ENCODE assay signal across 8 cellular contexts in genomic region chr9:33161011-33161588, GRCh38. TPM values are rescaled to one million over a fixed set of nuclear protein-coding genes. Genes with fewer than 3 reads are reported as not detected.
DNase-seq lines count a peak whose midpoint lies in the region; ATAC-seq and TF ChIP-seq lines count a peak whose summit lies in the region.

No MANE protein-coding gene starts in this region.

- DNase-seq in EH (ENCODE audit: low read depth) (peak; percentile 99), LNCaP clone FGC (ENCODE audit: low read depth) (peak; percentile 41), neuronal stem cell (ENCODE audit: low spot score) (peak; percentile 40), NCI-H1694 treated with DMSO at 0.1 percent for 48 hours (lab: John Stamatoyannopoulos, UW) (no peak), pons (ENCODE audit: low spot score) (no peak)
- peak; percentile 54 to 64 for DNase-seq in activated CD4-positive, alpha-beta T cell treated with anti-CD3 and anti-CD28 coated beads, Interleukin-2, amount 50 U/mL, for 48 hours

- H2BK120ac ChIP-seq in neuronal stem cell (ENCODE audit: low read depth, low read length): no peak overlapping the region

- H3K9ac ChIP-seq in neuronal stem cell (ENCODE audit: low read depth, low read length, poor library complexity): no peak overlapping the region

- no peak for TF ChIP-seq CTCF in LNCaP clone FGC (IDR thresholded peaks at IDR 0.05; ENCODE audit: control insufficient read depth, extremely low read depth, insufficient read depth)

- H3K23ac ChIP-seq in neuronal stem cell (ENCODE audit: low read depth, low read length, poor library complexity): no peak overlapping the region

- H2BK5ac ChIP-seq in neuronal stem cell (ENCODE audit: low read length): no peak overlapping the region

- H3K9me3 ChIP-seq in esophagus (ENCODE audit: control insufficient read depth in 2 of 2, insufficient read depth in 1 of 2, low read depth in 1 of 2, low read length in 1 of 2) (no peaks in the 10 kb centered on the region), neuronal stem cell (replicated peaks in 1 of 2; ENCODE audit: control insufficient read depth in 2 of 2, insufficient read depth in 1 of 2, low read depth in 1 of 2, low read length in 2 of 2) (no peaks in the 10 kb centered on the region)

- H3K4ac ChIP-seq in neuronal stem cell (ENCODE audit: low read length): no peak overlapping the region

- H3K36me3 ChIP-seq in esophagus (ENCODE audit: control insufficient read depth in 2 of 2, insufficient read depth in 2 of 2, low read length in 1 of 2) (no peaks in the 10 kb centered on the region), neuronal stem cell (replicated peaks in 1 of 2; ENCODE audit: control insufficient read depth in 2 of 2, insufficient read depth in 2 of 2, low read length in 2 of 2) (no peaks in the 10 kb centered on the region)

- no peaks in the 10 kb centered on the region for H3K27me3 ChIP-seq in esophagus (ENCODE audit: control insufficient read depth in 1 of 2, insufficient read depth in 2 of 2, low read length in 2 of 2)
- peaks cover 0 to 2% (median 0%) of the 10 kb centered on the region in 3 experiments for H3K27me3 ChIP-seq in neuronal stem cell (ENCODE audit: control insufficient read depth in 3 of 3, insufficient read depth in 3 of 3, low read depth in 1 of 3, low read length in 3 of 3)

- no peak overlapping the region for H4K8ac ChIP-seq in neuronal stem cell (ENCODE audit: low read depth, low read length)

- no peaks in the 10 kb centered on the region for H3K79me1 ChIP-seq in neuronal stem cell (ENCODE audit: low read depth, low read length)

- peak overlapping the region; percentile 2 for H2AFZ ChIP-seq in neuronal stem cell (ENCODE audit: low read length)

- H3K4me3 ChIP-seq in LNCaP clone FGC (ENCODE audit: low read depth, low read length) (peak overlapping the region; percentile 31), esophagus (ENCODE audit: low read depth in 1 of 2, low read length in 2 of 2) (peak overlapping the region; percentile 7 to 8), neuronal stem cell (ENCODE audit: low read length in 2 of 2) (no peak overlapping the region)

- no peak overlapping the region for H2AK5ac ChIP-seq in neuronal stem cell (ENCODE audit: low read depth, low read length)

- ATAC-seq in GM18870 (IDR thresholded peaks at IDR 0.05; ENCODE audit: unreplicated experiment): no peak

- WGBS in esophagus, 2 donors: 23 to 45% methylated on average over 6 of the region's 6 CpGs
- no CpG with 5 or more reads among the region's 6 CpGs for WGBS in neuronal stem cell (ENCODE audit: extremely low coverage in 2 of 2, insufficient read length in 2 of 2, insufficient replicate concordance in 1 of 2), 2 donors

- peak overlapping the region; percentile 79 for H3K18ac ChIP-seq in neuronal stem cell (ENCODE audit: low read length)

- peak overlapping the region; percentile 98 to 99 for H3K27ac ChIP-seq in esophagus (ENCODE audit: low read depth in 2 of 2, low read length in 1 of 2)
- no peak overlapping the region for H3K27ac ChIP-seq in neuronal stem cell (replicated peaks; ENCODE audit: low read length)

- H3K4me1 ChIP-seq in esophagus (ENCODE audit: control insufficient read depth in 2 of 2, insufficient read depth in 2 of 2, low read length in 1 of 2) (peaks cover 10 to 32% of the 10 kb centered on the region in 2 donors), neuronal stem cell (ENCODE audit: control insufficient read depth in 2 of 2, insufficient read depth in 1 of 2, low read depth in 1 of 2, low read length in 2 of 2) (peaks cover 30 to 55% of the 10 kb centered on the region in 2 donors)

- H3K4me2 ChIP-seq in neuronal stem cell (ENCODE audit: insufficient read depth, low read length, poor library complexity, severe bottlenecking): no peak overlapping the region

- no peak overlapping the region for H4K91ac ChIP-seq in neuronal stem cell (ENCODE audit: low read depth, low read length, poor library complexity)

- H2BK12ac ChIP-seq in neuronal stem cell (ENCODE audit: low read length): no peak overlapping the region

- no peak overlapping the region for H2BK15ac ChIP-seq in neuronal stem cell (ENCODE audit: low read length)

- H3K14ac ChIP-seq in neuronal stem cell (ENCODE audit: low read length): no peak overlapping the region

RNA-seq across cellular contexts. Expression of gene B4GALT1, which starts 6.0 kb away (rescaled TPM):
- 10 to 100 TPM; 26.0 to 29.2 TPM for polyA plus RNA-seq in esophagus
- polyA plus RNA-seq in neuronal stem cell (2013, experiment 1 of 2): 13.2 TPM
- 13.0 TPM for polyA plus RNA-seq in neuronal stem cell (2013, experiment 2 of 2)

Comparison
In these comparisons a context has a peak if more than half of its experiments do, and no peak if none do; other contexts are left out.
1. DNase-seq: peak in EH (single experiment), LNCaP clone FGC (single experiment), activated CD4-positive, alpha-beta T cell treated with anti-CD3 and anti-CD28 coated beads, Interleukin-2, amount 50 U/mL, for 48 hours (2 of 2) and neuronal stem cell (single experiment); none in NCI-H1694 treated with DMSO at 0.1 percent for 48 hours (single experiment) and pons (single experiment).
2. H3K4me3 ChIP-seq: peak in LNCaP clone FGC (single experiment) and esophagus (2 of 2); none in neuronal stem cell (0 of 2).